In genomic region chr13:100895656-100896055, GRCh38 we compare ENCODE assay signal across 28 cellular contexts.
"Had no signal": no experiment of that assay in that cellular context is flagged by ENCODE, and none has a peak within 500 bp of the region (broad histone marks: within the 10 kb centered on the region; RNA-seq: fewer than 3 reads in every experiment).

No MANE protein-coding gene starts in this region.

- H3K79me2 ChIP-seq: hepatocyte had no signal

- H3K9me3 ChIP-seq: left ventricle myocardium inferior, neutrophil, ovary, right atrium auricular region, right lobe of liver, suprapubic skin, thoracic aorta, tibial artery, upper lobe of right lung had no signal

- H3K4me3 ChIP-seq: hepatocyte, left ventricle myocardium inferior, lung, neural progenitor cell, ovary, right atrium auricular region, right lobe of liver, skin epidermis, suprapubic skin, thoracic aorta, tibial artery, upper lobe of right lung had no signal

- H3K27me3 Mint-ChIP-seq: naive B cell, progenitor cell of endocrine pancreas had no signal

- H3K36me3 Mint-ChIP-seq: mesothelial cell of epicardium; naive B cell; natural killer cell; neural progenitor cell; stimulated activated effector memory CD8-positive, alpha-beta T cell treated with anti-CD3 and anti-CD28 coated beads, Interleukin-12 subunit alpha, Interleukin-12 subunit beta, amount 100 ng/mL, for 72 hours had no signal

- H3K36me3 ChIP-seq: left ventricle myocardium inferior, neural progenitor cell, neutrophil, ovary, right atrium auricular region, right lobe of liver, suprapubic skin, thoracic aorta, tibial artery, upper lobe of right lung had no signal

- H3K27ac ChIP-seq: hepatocyte, left ventricle myocardium inferior, neural progenitor cell, neutrophil, ovary, right atrium auricular region, right lobe of liver, skin epidermis, suprapubic skin, thoracic aorta, tibial artery, upper lobe of right lung had no signal

- H3K27me3 ChIP-seq: hepatocyte, neural progenitor cell, neutrophil, ovary, right atrium auricular region, right lobe of liver, suprapubic skin, tibial artery, upper lobe of right lung had no signal

- H3K9ac ChIP-seq: neural progenitor cell had no signal

- H3K27ac Mint-ChIP-seq: mesothelial cell of epicardium; naive B cell; natural killer cell; nephron progenitor cell; neural progenitor cell; progenitor cell of endocrine pancreas; stimulated activated effector memory CD8-positive, alpha-beta T cell treated with anti-CD3 and anti-CD28 coated beads, Interleukin-12 subunit alpha, Interleukin-12 subunit beta, amount 100 ng/mL, for 72 hours; stimulated activated naive CD8-positive, alpha-beta T cell treated with anti-CD3 and anti-CD28 coated beads, Interleukin-15, Interleukin-2, amounts not matched to agents 100 ng/mL and 50 ng/mL, for 24 hours had no signal

- H3K4me3 Mint-ChIP-seq: mesothelial cell of epicardium; naive B cell; natural killer cell; nephron progenitor cell; neural progenitor cell; stimulated activated effector memory CD8-positive, alpha-beta T cell treated with anti-CD3 and anti-CD28 coated beads, Interleukin-12 subunit alpha, Interleukin-12 subunit beta, amount 100 ng/mL, for 72 hours; stimulated activated naive CD8-positive, alpha-beta T cell treated with anti-CD3 and anti-CD28 coated beads, Interleukin-15, Interleukin-2, amounts not matched to agents 100 ng/mL and 50 ng/mL, for 24 hours had no signal

- H2AFZ ChIP-seq: hepatocyte, neural progenitor cell had no signal

- DNase-seq: islet precursor cell; left ventricle myocardium inferior; mesendoderm; naive B cell; natural killer cell; nephron progenitor cell; ovary; right lobe of liver; stimulated activated CD4-positive, alpha-beta T cell treated with anti-CD3 and anti-CD28 coated beads, Interleukin-12 subunit alpha, Interleukin-12 subunit beta, amount 100 ng/mL, for 4 hours; stimulated activated CD4-positive, alpha-beta T cell treated with anti-CD3 and anti-CD28 coated beads, Interleukin-15, amount 100 ng/mL, for 24 hours; stimulated activated CD4-positive, alpha-beta T cell treated with anti-CD3 and anti-CD28 coated beads, Interleukin-2, amount 100 ng/mL, for 24 hours; stimulated activated CD4-positive, alpha-beta T cell treated with anti-CD3 and anti-CD28 coated beads, Interleukin-4, amount 100 ng/mL, for 1 hour; stimulated activated naive CD4-positive, alpha-beta T cell; tibial artery; trophoblast cell; upper lobe of right lung had no signal

- H3K4me1 ChIP-seq: left ventricle myocardium inferior, right atrium auricular region, right lobe of liver, suprapubic skin, tibial artery, upper lobe of right lung had no signal

- H3K4me1 Mint-ChIP-seq: naive B cell; natural killer cell; stimulated activated effector memory CD8-positive, alpha-beta T cell treated with anti-CD3 and anti-CD28 coated beads, Interleukin-12 subunit alpha, Interleukin-12 subunit beta, amount 100 ng/mL, for 72 hours had no signal

- H3K9me3 Mint-ChIP-seq: nephron progenitor cell, neural progenitor cell had no signal

- H3K4me2 ChIP-seq: hepatocyte, neural progenitor cell had no signal
